Comparison of ENCODE assay signal across 12 cellular contexts in genomic region chr11:1151366-1152315, GRCh38. TPM values are rescaled to one million over a fixed set of nuclear protein-coding genes. Genes with fewer than 3 reads are reported as not detected.
DNase-seq lines count a peak whose midpoint lies in the region; ATAC-seq and TF ChIP-seq lines count a peak whose summit lies in the region.
"Had no signal": no experiment of that assay in that cellular context is flagged by ENCODE, and none has a peak within 500 bp of the region (broad histone marks: within the 10 kb centered on the region; RNA-seq: fewer than 3 reads in every experiment).

No MANE protein-coding gene starts in this region.

- peaks cover 4% of the 10 kb centered on the region for H3K27me3 Mint-ChIP-seq in activated CD8-positive, alpha-beta memory T cell treated with anti-CD3 and anti-CD28 coated beads, Interleukin-2, amount 10 ng/mL, durations not matched to agents 7 days and 5 days

- peak overlapping the region; percentile 78 for H3K27ac ChIP-seq in AG04450 (ENCODE audit: low read depth, low read length)

- H3K4me1 Mint-ChIP-seq in activated CD8-positive, alpha-beta memory T cell treated with anti-CD3 and anti-CD28 coated beads, Interleukin-2, amount 10 ng/mL, durations not matched to agents 7 days and 5 days, result peaks cover 5% of the 10 kb centered on the region

- no peak for ATAC-seq in activated CD8-positive, alpha-beta memory T cell treated with anti-CD3 and anti-CD28 coated beads, Interleukin-2, amount 10 ng/mL, durations not matched to agents 7 days and 5 days
- ATAC-seq in mucosa of descending colon, result peak; percentile 8
- ATAC-seq in HG03139 (IDR thresholded peaks at IDR 0.05; ENCODE audit: unreplicated experiment), result no peak
- no peak for ATAC-seq in GM21367 (IDR thresholded peaks at IDR 0.05; ENCODE audit: unreplicated experiment)
- ATAC-seq: HCT116 had no signal

- H3K36me3 ChIP-seq in H7 (replicated peaks; ENCODE audit: control insufficient read depth, insufficient read depth, low read length) (no peaks in the 10 kb centered on the region), mucosa of descending colon (ENCODE audit: low read depth) (no peaks in the 10 kb centered on the region)

- H3K9me3 Mint-ChIP-seq in activated CD8-positive, alpha-beta memory T cell treated with anti-CD3 and anti-CD28 coated beads, Interleukin-2, amount 10 ng/mL, durations not matched to agents 7 days and 5 days (ENCODE audit: low read depth), result peaks cover 11% of the 10 kb centered on the region
- H3K9me3 Mint-ChIP-seq: CD4-positive, alpha-beta T cell had no signal

- CTCF ChIA-PET in AG04450 (lab: Charles Lee), result interaction anchor here (1.1 kb wide), 1 partner anchor 37 kb away, joined by 4 read pairs; no protein-coding TSS in a partner anchor
- CTCF ChIA-PET in activated CD8-positive, alpha-beta memory T cell treated with anti-CD3 and anti-CD28 coated beads, Interleukin-2, amount 10 ng/mL, durations not matched to agents 7 days and 5 days (lab: Charles Lee), result no interaction called here

- no peak for TF ChIP-seq CTCF in AG04450 (IDR thresholded peaks at IDR 0.05; ENCODE audit: low read depth, low read length)
- TF ChIP-seq CTCF in mucosa of descending colon (IDR thresholded peaks at IDR 0.05), result no peak

- intact Hi-C loops in mucosa of descending colon (cut with DNase I, micrococcal nuclease), result no loop called here

- H3K9me3 ChIP-seq in AG04450 (ENCODE audit: control insufficient read depth, insufficient read depth, low read length), result no peaks in the 10 kb centered on the region; the same call in 1 of the 2 replicates
- no peaks in the 10 kb centered on the region for H3K9me3 ChIP-seq in mucosa of descending colon

- H3K4me3 ChIP-seq in AG04450 (ENCODE audit: low read depth, low read length) (no peak overlapping the region), H7 (ENCODE audit: insufficient read depth, low read depth, low read length) (no peak overlapping the region), mucosa of descending colon (no peak overlapping the region)

- H3K4me1 ChIP-seq in mucosa of descending colon (ENCODE audit: low read depth), result peaks cover 2% of the 10 kb centered on the region

- H3K27ac Mint-ChIP-seq in activated CD8-positive, alpha-beta memory T cell treated with anti-CD3 and anti-CD28 coated beads, Interleukin-2, amount 10 ng/mL, durations not matched to agents 7 days and 5 days, result no peak overlapping the region
- H3K27ac Mint-ChIP-seq: CD4-positive, alpha-beta T cell had no signal

- DNase-seq in AG04450 (ENCODE audit: low read depth, low spot score), result no peak
- peak; percentile 62 for DNase-seq in H7
- peak; percentile 37 for DNase-seq in activated CD8-positive, alpha-beta memory T cell treated with anti-CD3 and anti-CD28 coated beads, Interleukin-2, amount 10 ng/mL, durations not matched to agents 7 days and 5 days
- peak in 2 of 3 donors; percentile 27 to 50 for DNase-seq in mucosa of descending colon
- DNase-seq in retina, result no peak
- DNase-seq in Ammon's horn (ENCODE audit: low spot score), result no peak
- DNase-seq: SIG-M5 had no signal

- H3K27me3 ChIP-seq in AG04450 (ENCODE audit: control insufficient read depth, insufficient read depth, low read length) (no peaks in the 10 kb centered on the region), H7 (ENCODE audit: control insufficient read depth, insufficient read depth, low read length) (no peaks in the 10 kb centered on the region)

- no peak overlapping the region for H3K4me3 Mint-ChIP-seq in activated CD8-positive, alpha-beta memory T cell treated with anti-CD3 and anti-CD28 coated beads, Interleukin-2, amount 10 ng/mL, durations not matched to agents 7 days and 5 days
- H3K4me3 Mint-ChIP-seq: CD4-positive, alpha-beta T cell; neural crest cell had no signal

- POLR2A ChIA-PET in AG04450 (lab: Yijun Ruan, JAX), result no interaction called here

- H3K36me3 Mint-ChIP-seq in activated CD8-positive, alpha-beta memory T cell treated with anti-CD3 and anti-CD28 coated beads, Interleukin-2, amount 10 ng/mL, durations not matched to agents 7 days and 5 days, result no peaks in the 10 kb centered on the region

RNA-seq across cellular contexts. Expression of gene MUC5AC, which starts 6.1 kb away (rescaled TPM):
- under 0.01 and 0.01 TPM in 2 replicates for polyA plus RNA-seq in AG04450 (2011; rRNA removed)
- under 0.01 TPM in 1 of 2 replicates, not detected in the other for polyA minus RNA-seq in AG04450 (2011; rRNA and poly(A)+ RNA removed)
- total RNA-seq in H7 (2014; rRNA removed; shearing (Covaris generic)), result not detected in 2 replicates
- not detected for total RNA-seq in activated CD8-positive, alpha-beta memory T cell treated with anti-CD3 and anti-CD28 coated beads, Interleukin-2, amount 10 ng/mL, durations not matched to agents 7 days and 5 days
- total RNA-seq in mucosa of descending colon, result under 1 TPM in 2 of 3 donors, not detected in 1; 0.03 to 0.63 TPM
- total RNA-seq: CD4-positive, alpha-beta T cell; neural crest cell had no signal

Comparison
In these comparisons a context has a peak if more than half of its experiments do, and no peak if none do; other contexts are left out.
1. DNase-seq: peak in H7 (single experiment), activated CD8-positive, alpha-beta memory T cell treated with anti-CD3 and anti-CD28 coated beads, Interleukin-2, amount 10 ng/mL, durations not matched to agents 7 days and 5 days (single experiment) and mucosa of descending colon (2 of 3); none in AG04450 (single experiment), retina (single experiment) and Ammon's horn (single experiment).